Comparison of ENCODE assay signal across 13 cellular contexts in genomic region chr3:48966876-48967361, GRCh38. TPM values are rescaled to one million over a fixed set of nuclear protein-coding genes. Genes with fewer than 3 reads are reported as not detected.
DNase-seq lines count a peak whose midpoint lies in the region; ATAC-seq and TF ChIP-seq lines count a peak whose summit lies in the region.
"Had no signal": no experiment of that assay in that cellular context is flagged by ENCODE, and none has a peak within 500 bp of the region (broad histone marks: within the 10 kb centered on the region; RNA-seq: fewer than 3 reads in every experiment).

No MANE protein-coding gene starts in this region.

- no peak overlapping the region for H3K4me3 ChIP-seq in GM23338
- no peak overlapping the region for H3K4me3 ChIP-seq in mesenchymal stem cell (ENCODE audit: insufficient read depth in 1 of 2, low read depth in 1 of 2, low read length in 2 of 2)
- H3K4me3 ChIP-seq: lung, SJCRH30, stomach had no signal

- no peak overlapping the region for H3K4me2 ChIP-seq in GM23338
- H3K4me2 ChIP-seq in mesenchymal stem cell (ENCODE audit: low read length, poor library complexity, severe bottlenecking), result no peak overlapping the region

- H3K23ac ChIP-seq in mesenchymal stem cell (ENCODE audit: low read length in 2 of 2), result no peak overlapping the region

- H3K9ac ChIP-seq in mesenchymal stem cell (ENCODE audit: low read length), result no peak overlapping the region

- DNase-seq in GM23338 (ENCODE audit: low spot score) (no peak), posterior cingulate gyrus (peak in 8 of 10 donors; percentile 51 to 94 (median 79)), Ammon's horn (ENCODE audit: low spot score) (no peak), mesenchymal stem cell (no peak)
- peak; percentile 41 to 58 for DNase-seq in activated T-cell treated with anti-CD3 and anti-CD28 coated beads, Interleukin-2, amount 50 U/mL, for 48 hours
- DNase-seq: central memory CD4-positive, alpha-beta T cell; DMS153; NCI-H526; SJCRH30; stomach had no signal

- H3K4me3 Mint-ChIP-seq in GM23338, result no peak overlapping the region

- no peak for TF ChIP-seq CTCF in GM23338 (conservative IDR thresholded peaks at IDR 0.05; ENCODE audit: low read depth in 2 of 2)

- intact Hi-C loops in posterior cingulate gyrus (cut with DNase I), result no loop called here

- H3K27ac ChIP-seq in GM23338 (ENCODE audit: low read depth), result peak overlapping the region; percentile 50; the same call in 1 of the 2 replicates
- H3K27ac ChIP-seq in mesenchymal stem cell (ENCODE audit: low read length, poor library complexity, severe bottlenecking), result no peak overlapping the region
- H3K27ac ChIP-seq: SJCRH30, stomach had no signal

- 95% methylated on average over 7 of the region's 7 CpGs for WGBS in mesenchymal stem cell

- no peak overlapping the region for H2AFZ ChIP-seq in GM23338
- no peak overlapping the region for H2AFZ ChIP-seq in mesenchymal stem cell (ENCODE audit: low read depth, low read length)

- no peak overlapping the region for H4K8ac ChIP-seq in mesenchymal stem cell (ENCODE audit: low read length)

- no peak overlapping the region for H3K18ac ChIP-seq in mesenchymal stem cell (ENCODE audit: low read depth in 1 of 2, low read length in 2 of 2)

- H3K36me3 ChIP-seq in GM23338 (ENCODE audit: insufficient read depth) (peaks cover 54% of the 10 kb centered on the region), mesenchymal stem cell (ENCODE audit: control insufficient read depth in 1 of 2, insufficient read depth in 2 of 2, low read depth in 1 of 2, low read length in 2 of 2) (peaks cover 39 to 84% of the 10 kb centered on the region in 2 experiments)

- peaks cover 26% of the 10 kb centered on the region for H3K4me1 ChIP-seq in GM23338 (ENCODE audit: insufficient read depth)
- H3K4me1 ChIP-seq in mesenchymal stem cell (ENCODE audit: control insufficient read depth, insufficient read depth, low read depth, low read length), result no peaks in the 10 kb centered on the region
- H3K4me1 ChIP-seq: SJCRH30, stomach had no signal

- H3K9me2 ChIP-seq in GM23338 (ENCODE audit: insufficient read depth), result no peaks in the 10 kb centered on the region

- H3K79me1 ChIP-seq in mesenchymal stem cell (replicated peaks; ENCODE audit: low read length, poor library complexity, severe bottlenecking), result peaks cover 15% of the 10 kb centered on the region

- H2BK5ac ChIP-seq in mesenchymal stem cell (ENCODE audit: low read depth, low read length, poor library complexity, severe bottlenecking), result no peak overlapping the region

- no peak overlapping the region for H4K91ac ChIP-seq in mesenchymal stem cell (ENCODE audit: low read length)

- peaks cover 65% of the 10 kb centered on the region for H3K36me3 Mint-ChIP-seq in GM23338 (ENCODE audit: low read depth)

- ATAC-seq in GM23338 (no peak), HG03135 (IDR thresholded peaks at IDR 0.05; ENCODE audit: unreplicated experiment) (no peak)
- ATAC-seq: sciatic nerve had no signal

- no peaks in the 10 kb centered on the region for H3K9me3 Mint-ChIP-seq in GM23338

- no peak overlapping the region for H3K4ac ChIP-seq in mesenchymal stem cell (ENCODE audit: low read depth in 1 of 2, low read length in 2 of 2)

- H3K4me1 Mint-ChIP-seq in GM23338, result peaks cover 18% of the 10 kb centered on the region

- H2BK120ac ChIP-seq in mesenchymal stem cell (ENCODE audit: low read depth, low read length), result no peak overlapping the region

- H3K27me3 Mint-ChIP-seq in GM23338 (ENCODE audit: insufficient read depth, low read depth, poor library complexity), result peaks cover 2% of the 10 kb centered on the region

- no peak overlapping the region for H2BK12ac ChIP-seq in mesenchymal stem cell (ENCODE audit: low read length in 2 of 2)

- H3K27me3 ChIP-seq in GM23338 (ENCODE audit: insufficient read depth) (no peaks in the 10 kb centered on the region), mesenchymal stem cell (ENCODE audit: control insufficient read depth in 1 of 2, insufficient read depth in 1 of 2, low read length in 2 of 2) (no peaks in the 10 kb centered on the region)
- H3K27me3 ChIP-seq: SJCRH30, stomach had no signal

- H3K79me2 ChIP-seq in GM23338 (replicated peaks; ENCODE audit: insufficient read depth), result peaks cover 13% of the 10 kb centered on the region; the same call in 1 of the 2 replicates

- H4K20me1 ChIP-seq in GM23338 (replicated peaks; ENCODE audit: insufficient read depth), result no peaks in the 10 kb centered on the region

- H3K9me3 ChIP-seq in mesenchymal stem cell (ENCODE audit: control insufficient read depth, low read length), result no peaks in the 10 kb centered on the region
- H3K9me3 ChIP-seq: SJCRH30, stomach had no signal

- H3K27ac Mint-ChIP-seq in GM23338, result no peak overlapping the region; the same call in 1 of the 2 replicates

- H2BK15ac ChIP-seq in mesenchymal stem cell (ENCODE audit: low read depth, poor library complexity, severe bottlenecking), result no peak overlapping the region

- no peak overlapping the region for H3K14ac ChIP-seq in mesenchymal stem cell (ENCODE audit: low read length in 2 of 2)

- no peak overlapping the region for H2AK5ac ChIP-seq in mesenchymal stem cell (ENCODE audit: low read length, severe bottlenecking)

- H3F3A ChIP-seq in GM23338 (replicated peaks; ENCODE audit: low read depth), result 0 out of 2 replicates have a peak, but pooled peaks cover 1% of the 10 kb centered on the region

TF ChIP-seq in GM23338, 12 proteins besides CTCF, POLR2A, EP300 and RAD21:
- TF ChIP-seq JUNB (IDR thresholded peaks at IDR 0.05; ENCODE audit: unreplicated experiment) (no peak), ETS1 (IDR thresholded peaks at IDR 0.05) (no peak)
TF ChIP-seq in GM23338: peak in this region for 0.

RNA-seq across cellular contexts. Expression of gene P4HTM, which starts 23.1 kb away (rescaled TPM):
- total RNA-seq in GM23338 (2014; rRNA removed; shearing (Covaris generic)), result 22.1 and 28.7 TPM in 2 replicates
- polyA plus RNA-seq in GM23338 (2016; fragmentation: Nextera tagmentation; extraction: Ambion mirVana), result 15.9 and 17.9 TPM in 2 replicates
- polyA plus RNA-seq in mesenchymal stem cell (2013, experiment 1 of 2), result 19.1 TPM
- 19.3 TPM for polyA plus RNA-seq in mesenchymal stem cell (2013, experiment 2 of 2)

RNA-seq across cellular contexts. Expression of gene WDR6, which starts 40.3 kb away (rescaled TPM):
- total RNA-seq in GM23338 (2014; rRNA removed; shearing (Covaris generic)), result 151 and 156 TPM in 2 replicates
- 76.5 and 83.7 TPM in 2 replicates for polyA plus RNA-seq in GM23338 (2016; fragmentation: Nextera tagmentation; extraction: Ambion mirVana)
- 54.8 TPM for polyA plus RNA-seq in mesenchymal stem cell (2013, experiment 1 of 2)
- 51.7 TPM for polyA plus RNA-seq in mesenchymal stem cell (2013, experiment 2 of 2)

RNA-seq across cellular contexts. Expression of gene ARIH2, which starts 48.3 kb away (rescaled TPM):
- total RNA-seq in GM23338 (2014; rRNA removed; shearing (Covaris generic)), result 83.0 and 118 TPM in 2 replicates
- polyA plus RNA-seq in GM23338 (2016; fragmentation: Nextera tagmentation; extraction: Ambion mirVana), result 70.3 and 76.4 TPM in 2 replicates
- polyA plus RNA-seq in mesenchymal stem cell (2013, experiment 1 of 2), result 45.9 TPM
- polyA plus RNA-seq in mesenchymal stem cell (2013, experiment 2 of 2), result 46.2 TPM

RNA-seq across cellular contexts. Expression of gene DALRD3, which starts 51.5 kb away (rescaled TPM):
- 38.0 and 57.7 TPM in 2 replicates for total RNA-seq in GM23338 (2014; rRNA removed; shearing (Covaris generic))
- polyA plus RNA-seq in GM23338 (2016; fragmentation: Nextera tagmentation; extraction: Ambion mirVana), result 31.0 and 31.3 TPM in 2 replicates
- 35.4 TPM for polyA plus RNA-seq in mesenchymal stem cell (2013, experiment 1 of 2)
- polyA plus RNA-seq in mesenchymal stem cell (2013, experiment 2 of 2), result 34.8 TPM

RNA-seq across cellular contexts. Expression of gene NDUFAF3, which starts 55.0 kb away (rescaled TPM):
- total RNA-seq in GM23338 (2014; rRNA removed; shearing (Covaris generic)), result 32.3 and 49.9 TPM in 2 replicates
- polyA plus RNA-seq in GM23338 (2016; fragmentation: Nextera tagmentation; extraction: Ambion mirVana), result 118 and 122 TPM in 2 replicates
- 113 TPM for polyA plus RNA-seq in mesenchymal stem cell (2013, experiment 1 of 2)
- 116 TPM for polyA plus RNA-seq in mesenchymal stem cell (2013, experiment 2 of 2)

Comparison
In these comparisons a context has a peak if more than half of its experiments do, and no peak if none do; other contexts are left out.
1. DNase-seq: peak in activated T-cell treated with anti-CD3 and anti-CD28 coated beads, Interleukin-2, amount 50 U/mL, for 48 hours (2 of 2) and posterior cingulate gyrus (8 of 10); none in GM23338 (single experiment), Ammon's horn (single experiment) and mesenchymal stem cell (single experiment).